In the genomic region with DNA sequence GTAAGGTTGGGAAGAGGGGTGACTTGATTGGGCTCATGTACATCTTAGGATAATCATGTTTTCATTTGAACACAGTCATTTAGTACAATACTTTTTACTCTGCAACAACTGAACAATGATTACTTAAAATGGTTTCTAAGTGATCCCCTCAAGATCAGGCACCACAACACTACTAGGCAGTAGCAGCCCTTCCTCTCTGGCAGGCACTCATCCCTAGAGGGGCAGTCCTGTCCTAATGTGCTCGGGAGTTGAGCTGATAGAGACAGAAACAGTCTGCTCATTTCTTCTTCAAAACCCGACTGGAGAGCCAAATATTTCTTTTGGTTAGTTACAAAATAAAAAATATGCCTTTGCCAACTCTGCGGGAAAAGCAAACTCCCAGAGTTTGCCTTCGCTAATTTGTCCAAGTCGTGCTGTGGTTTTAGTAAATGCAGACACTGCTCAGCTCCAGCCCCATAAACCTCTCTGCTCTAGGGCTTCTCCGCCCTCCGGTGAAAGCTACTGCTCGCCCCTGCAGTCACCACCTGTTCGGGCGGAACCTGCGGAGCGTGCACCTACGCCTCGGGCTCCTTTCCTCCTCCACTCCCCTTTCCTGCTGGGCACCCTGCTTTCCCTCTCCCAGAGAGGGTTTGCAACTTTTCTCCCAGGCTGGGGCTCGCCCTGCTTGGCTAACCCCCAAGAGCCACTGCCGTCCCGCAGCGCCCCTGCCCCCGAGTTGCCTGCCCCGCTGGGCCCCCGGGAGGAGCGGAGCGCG, we compare ENCODE assay signal across 8 cellular contexts. TPM values are rescaled to one million over a fixed set of nuclear protein-coding genes. Genes with fewer than 3 reads are reported as not detected.
DNase-seq lines count a peak whose midpoint lies in the region; ATAC-seq lines count a peak whose summit lies in the region.

No MANE protein-coding gene starts in this region.

- H3K27me3 ChIP-seq in SJCRH30 (no peaks in the 10 kb centered on the region), iPS-18a (ENCODE audit: control insufficient read depth, insufficient read depth, low read length) (peaks cover 73% of the 10 kb centered on the region)

- H3K9ac ChIP-seq in iPS-18a (ENCODE audit: low read length): no peak overlapping the region

- H3K27ac ChIP-seq in SJCRH30 (peak overlapping the region; percentile 81; the same call in 1 of the 2 replicates), iPS-18a (ENCODE audit: low read length) (no peak overlapping the region)

- H3K4me1 ChIP-seq in SJCRH30 (peaks cover 9% of the 10 kb centered on the region; the same call in 1 of the 2 replicates), iPS-18a (ENCODE audit: control insufficient read depth, low read depth, low read length) (no peaks in the 10 kb centered on the region)

- ATAC-seq in HG03108 (IDR thresholded peaks at IDR 0.05; ENCODE audit: unreplicated experiment): peak; percentile 25
- no peak for ATAC-seq in stimulated activated naive CD8-positive, alpha-beta T cell treated with anti-CD3 and anti-CD28 coated beads, Interleukin-15, Interleukin-2, amounts not matched to agents 100 U/mL and 50 U/mL, for 24 hours

- H3K36me3 ChIP-seq in SJCRH30 (no peaks in the 10 kb centered on the region), iPS-18a (ENCODE audit: control insufficient read depth, low read depth, low read length) (no peaks in the 10 kb centered on the region)

- H3K4me3 ChIP-seq in SJCRH30: peak overlapping the region; percentile 75
- H3K4me3 ChIP-seq in iPS-18a (ENCODE audit: low read length): peak overlapping the region; percentile 58

- DNase-seq in NCI-H2171 treated with DMSO at 0.1 percent for 48 hours (lab: John Stamatoyannopoulos, UW): peak; percentile 5
- DNase-seq in NCI-H2171 (lab: John Stamatoyannopoulos, UW): no peak
- peak; percentile 66 to 77 for DNase-seq in SJCRH30
- peak; percentile 4 for DNase-seq in stimulated activated naive CD8-positive, alpha-beta T cell treated with anti-CD3 and anti-CD28 coated beads, Interleukin-15, Interleukin-2, amounts not matched to agents 100 U/mL and 50 U/mL, for 24 hours
- no peak for DNase-seq in RKO (ENCODE audit: low spot score)
- DNase-seq in hepatic stellate cell (ENCODE audit: low spot score): no peak

- H3K9me3 ChIP-seq in SJCRH30 (replicated peaks) (no peaks in the 10 kb centered on the region), iPS-18a (ENCODE audit: control insufficient read depth, low read depth, low read length) (no peaks in the 10 kb centered on the region)

RNA-seq across cellular contexts. Expression of gene NPNT, which starts 0.5 kb away (rescaled TPM):
- 64.4 and 71.8 TPM in 2 replicates for total RNA-seq in SJCRH30 (2014; rRNA removed; shearing (Covaris generic))

Comparison
In these comparisons a context has a peak if more than half of its experiments do, and no peak if none do; other contexts are left out.
1. DNase-seq: peak in NCI-H2171 treated with DMSO at 0.1 percent for 48 hours (single experiment), SJCRH30 (2 of 2) and stimulated activated naive CD8-positive, alpha-beta T cell treated with anti-CD3 and anti-CD28 coated beads, Interleukin-15, Interleukin-2, amounts not matched to agents 100 U/mL and 50 U/mL, for 24 hours (single experiment); none in NCI-H2171 (single experiment), RKO (single experiment) and hepatic stellate cell (single experiment).